3 cellular contexts compared by ENCODE assay signal in genomic region chr21:41508415-41509205, GRCh38.
TF ChIP-seq lines count a peak whose summit lies in the region.

No MANE protein-coding gene starts in this region.

TF ChIP-seq in A549, 52 proteins besides CTCF, POLR2A, EP300 and RAD21 (continued from another document):
- no peak for TF ChIP-seq FOSB (CRISPR knock-in tag; IDR thresholded peaks at IDR 0.05)
- TF ChIP-seq POLR2AphosphoS2 (conservative IDR thresholded peaks at IDR 0.05; ENCODE audit: low read length): no peak
- no peak for TF ChIP-seq SREBF2 (IDR thresholded peaks at IDR 0.05)
- TF ChIP-seq FOSL2 (IDR thresholded peaks at IDR 0.05): no peak
- TF ChIP-seq FOSL2 (CRISPR knock-in tag; IDR thresholded peaks at IDR 0.05): no peak
- TF ChIP-seq PHF8 (IDR thresholded peaks at IDR 0.05; ENCODE audit: borderline replicate concordance, low read depth): no peak
- TF ChIP-seq CEBPB (IDR thresholded peaks at IDR 0.05): no peak
- TF ChIP-seq, protein P1, sequence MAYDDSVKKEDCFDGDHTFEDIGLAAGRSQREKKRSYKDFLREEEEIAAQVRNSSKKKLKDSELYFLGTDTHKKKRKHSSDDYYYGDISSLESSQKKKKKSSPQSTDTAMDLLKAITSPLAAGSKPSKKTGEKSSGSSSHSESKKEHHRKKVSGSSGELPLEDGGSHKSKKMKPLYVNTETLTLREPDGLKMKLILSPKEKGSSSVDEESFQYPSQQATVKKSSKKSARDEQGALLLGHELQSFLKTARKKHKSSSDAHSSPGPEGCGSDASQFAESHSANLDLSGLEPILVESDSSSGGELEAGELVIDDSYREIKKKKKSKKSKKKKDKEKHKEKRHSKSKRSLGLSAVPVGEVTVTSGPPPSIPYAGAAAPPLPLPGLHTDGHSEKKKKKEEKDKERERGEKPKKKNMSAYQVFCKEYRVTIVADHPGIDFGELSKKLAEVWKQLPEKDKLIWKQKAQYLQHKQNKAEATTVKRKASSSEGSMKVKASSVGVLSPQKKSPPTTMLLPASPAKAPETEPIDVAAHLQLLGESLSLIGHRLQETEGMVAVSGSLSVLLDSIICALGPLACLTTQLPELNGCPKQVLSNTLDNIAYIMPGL (CRISPR knock-in tag; IDR thresholded peaks at IDR 0.05; ENCODE audit: borderline replicate concordance): no peak
- TF ChIP-seq EHF (CRISPR knock-in tag; IDR thresholded peaks at IDR 0.05): no peak
TF ChIP-seq in A549: peak in this region for 0.

TF ChIP-seq in WTC11, 78 proteins besides CTCF, POLR2A, EP300 and RAD21 (continued from another document and continues in another):
- no peak for TF ChIP-seq ZNF425 (CRISPR knock-in tag; conservative IDR thresholded peaks at IDR 0.05)
- no peak for TF ChIP-seq GRHL2 (CRISPR knock-in tag; IDR thresholded peaks at IDR 0.05; ENCODE audit: insufficient replicate concordance, severe bottlenecking)
- no peak for TF ChIP-seq ZNF219 (CRISPR knock-in tag; IDR thresholded peaks at IDR 0.05; ENCODE audit: borderline replicate concordance)
- TF ChIP-seq, protein P2, sequence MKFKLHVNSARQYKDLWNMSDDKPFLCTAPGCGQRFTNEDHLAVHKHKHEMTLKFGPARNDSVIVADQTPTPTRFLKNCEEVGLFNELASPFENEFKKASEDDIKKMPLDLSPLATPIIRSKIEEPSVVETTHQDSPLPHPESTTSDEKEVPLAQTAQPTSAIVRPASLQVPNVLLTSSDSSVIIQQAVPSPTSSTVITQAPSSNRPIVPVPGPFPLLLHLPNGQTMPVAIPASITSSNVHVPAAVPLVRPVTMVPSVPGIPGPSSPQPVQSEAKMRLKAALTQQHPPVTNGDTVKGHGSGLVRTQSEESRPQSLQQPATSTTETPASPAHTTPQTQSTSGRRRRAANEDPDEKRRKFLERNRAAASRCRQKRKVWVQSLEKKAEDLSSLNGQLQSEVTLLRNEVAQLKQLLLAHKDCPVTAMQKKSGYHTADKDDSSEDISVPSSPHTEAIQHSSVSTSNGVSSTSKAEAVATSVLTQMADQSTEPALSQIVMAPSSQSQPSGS (CRISPR knock-in tag; IDR thresholded peaks at IDR 0.05; ENCODE audit: borderline replicate concordance, low read depth): no peak
- TF ChIP-seq ZBTB21 (CRISPR knock-in tag; IDR thresholded peaks at IDR 0.05; ENCODE audit: borderline replicate concordance): no peak
- TF ChIP-seq, protein P3, sequence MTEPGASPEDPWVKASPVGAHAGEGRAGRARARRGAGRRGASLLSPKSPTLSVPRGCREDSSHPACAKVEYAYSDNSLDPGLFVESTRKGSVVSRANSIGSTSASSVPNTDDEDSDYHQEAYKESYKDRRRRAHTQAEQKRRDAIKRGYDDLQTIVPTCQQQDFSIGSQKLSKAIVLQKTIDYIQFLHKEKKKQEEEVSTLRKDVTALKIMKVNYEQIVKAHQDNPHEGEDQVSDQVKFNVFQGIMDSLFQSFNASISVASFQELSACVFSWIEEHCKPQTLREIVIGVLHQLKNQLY (CRISPR knock-in tag; IDR thresholded peaks at IDR 0.05): no peak
- no peak for TF ChIP-seq PRDM15 (CRISPR knock-in tag; IDR thresholded peaks at IDR 0.05)
- no peak for TF ChIP-seq ZNF671 (CRISPR knock-in tag; IDR thresholded peaks at IDR 0.05)
- TF ChIP-seq, protein P1 (CRISPR knock-in tag; IDR thresholded peaks at IDR 0.05): no peak
- TF ChIP-seq, protein P4, sequence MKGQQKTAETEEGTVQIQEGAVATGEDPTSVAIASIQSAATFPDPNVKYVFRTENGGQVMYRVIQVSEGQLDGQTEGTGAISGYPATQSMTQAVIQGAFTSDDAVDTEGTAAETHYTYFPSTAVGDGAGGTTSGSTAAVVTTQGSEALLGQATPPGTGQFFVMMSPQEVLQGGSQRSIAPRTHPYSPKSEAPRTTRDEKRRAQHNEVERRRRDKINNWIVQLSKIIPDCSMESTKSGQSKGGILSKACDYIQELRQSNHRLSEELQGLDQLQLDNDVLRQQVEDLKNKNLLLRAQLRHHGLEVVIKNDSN (CRISPR knock-in tag; IDR thresholded peaks at IDR 0.05): no peak

TF ChIP-seq in neural cell, 6 proteins besides CTCF, POLR2A, EP300 and RAD21 (continued from another document):
- TF ChIP-seq, protein P5, sequence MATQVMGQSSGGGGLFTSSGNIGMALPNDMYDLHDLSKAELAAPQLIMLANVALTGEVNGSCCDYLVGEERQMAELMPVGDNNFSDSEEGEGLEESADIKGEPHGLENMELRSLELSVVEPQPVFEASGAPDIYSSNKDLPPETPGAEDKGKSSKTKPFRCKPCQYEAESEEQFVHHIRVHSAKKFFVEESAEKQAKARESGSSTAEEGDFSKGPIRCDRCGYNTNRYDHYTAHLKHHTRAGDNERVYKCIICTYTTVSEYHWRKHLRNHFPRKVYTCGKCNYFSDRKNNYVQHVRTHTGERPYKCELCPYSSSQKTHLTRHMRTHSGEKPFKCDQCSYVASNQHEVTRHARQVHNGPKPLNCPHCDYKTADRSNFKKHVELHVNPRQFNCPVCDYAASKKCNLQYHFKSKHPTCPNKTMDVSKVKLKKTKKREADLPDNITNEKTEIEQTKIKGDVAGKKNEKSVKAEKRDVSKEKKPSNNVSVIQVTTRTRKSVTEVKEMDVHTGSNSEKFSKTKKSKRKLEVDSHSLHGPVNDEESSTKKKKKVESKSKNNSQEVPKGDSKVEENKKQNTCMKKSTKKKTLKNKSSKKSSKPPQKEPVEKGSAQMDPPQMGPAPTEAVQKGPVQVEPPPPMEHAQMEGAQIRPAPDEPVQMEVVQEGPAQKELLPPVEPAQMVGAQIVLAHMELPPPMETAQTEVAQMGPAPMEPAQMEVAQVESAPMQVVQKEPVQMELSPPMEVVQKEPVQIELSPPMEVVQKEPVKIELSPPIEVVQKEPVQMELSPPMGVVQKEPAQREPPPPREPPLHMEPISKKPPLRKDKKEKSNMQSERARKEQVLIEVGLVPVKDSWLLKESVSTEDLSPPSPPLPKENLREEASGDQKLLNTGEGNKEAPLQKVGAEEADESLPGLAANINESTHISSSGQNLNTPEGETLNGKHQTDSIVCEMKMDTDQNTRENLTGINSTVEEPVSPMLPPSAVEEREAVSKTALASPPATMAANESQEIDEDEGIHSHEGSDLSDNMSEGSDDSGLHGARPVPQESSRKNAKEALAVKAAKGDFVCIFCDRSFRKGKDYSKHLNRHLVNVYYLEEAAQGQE (IDR thresholded peaks at IDR 0.05; ENCODE audit: borderline replicate concordance): no peak
- TF ChIP-seq MXI1 (conservative IDR thresholded peaks at IDR 0.05; ENCODE audit: poor library complexity, severe bottlenecking): no peak
TF ChIP-seq in neural cell: peak in this region for 0.
